In the genomic region with DNA sequence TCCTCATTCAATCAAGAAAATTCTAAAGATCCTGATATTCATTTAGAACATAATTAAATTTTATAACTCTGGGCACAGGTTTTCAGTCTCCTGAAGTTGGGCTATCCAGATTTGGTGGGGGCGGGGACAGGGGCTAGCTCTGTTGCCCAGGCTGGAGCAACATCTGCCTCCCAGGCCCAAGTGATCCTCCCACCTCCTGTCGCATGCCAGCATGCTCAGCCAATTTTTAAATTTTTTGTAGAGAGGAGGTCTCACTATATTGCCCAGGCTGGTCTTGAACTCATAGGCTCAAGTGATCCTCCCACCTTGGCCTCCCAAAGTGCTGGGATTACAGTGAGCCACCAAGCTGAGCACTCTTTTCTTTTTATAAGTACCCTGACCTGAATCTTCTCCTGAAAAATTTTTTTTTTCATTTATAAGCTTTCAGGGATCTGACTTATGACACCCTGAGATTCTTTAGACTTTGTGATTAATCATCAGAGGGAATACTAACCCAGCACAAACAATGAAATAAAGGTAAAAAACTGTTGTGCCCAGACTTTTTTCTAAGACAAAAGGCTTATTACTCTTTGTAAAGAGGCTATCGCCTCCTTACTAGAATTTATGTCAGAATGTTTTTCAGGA, we compare ENCODE assay signal across 8 cellular contexts.
DNase-seq lines count a peak whose midpoint lies in the region; ATAC-seq and TF ChIP-seq lines count a peak whose summit lies in the region.

No MANE protein-coding gene starts in this region.

- DNase-seq in NCI-H524 treated with DMSO at 0.1 percent for 48 hours (lab: John Stamatoyannopoulos, UW), result peak; percentile 23
- DNase-seq in body of pancreas, result no peak
- no peak for DNase-seq in NCI-H1694 (lab: John Stamatoyannopoulos, UW)
- no peak for DNase-seq in NCI-H510A (lab: John Stamatoyannopoulos, UW)
- DNase-seq in HuH-7.5 (ENCODE audit: low spot score), result no peak

- peak overlapping the region; percentile 77 to 93 (median 86) for H3K4me2 ChIP-seq in BLaER1 treated with 17β-estradiol and CSF1 and Interleukin-3, amounts not matched to agents 10 nM and 100 nM

- H3K27me3 ChIP-seq in BLaER1 treated with 17β-estradiol and CSF1 and Interleukin-3, amounts not matched to agents 10 nM and 100 nM, result no peaks in the 10 kb centered on the region
- H3K27me3 ChIP-seq in body of pancreas (no peaks in the 10 kb centered on the region), muscle layer of duodenum (ENCODE audit: low read depth, low read length) (no peaks in the 10 kb centered on the region)

- H3K9me3 ChIP-seq in BLaER1 treated with 17β-estradiol and CSF1 and Interleukin-3, amounts not matched to agents 10 nM and 100 nM (replicated peaks in 1 of 11), result no peaks in the 10 kb centered on the region
- H3K9me3 ChIP-seq in body of pancreas (no peaks in the 10 kb centered on the region), muscle layer of duodenum (ENCODE audit: control insufficient read depth in 1 of 2, low read length in 2 of 2) (no peaks in the 10 kb centered on the region)

- no peaks in the 10 kb centered on the region for H4K20me1 ChIP-seq in BLaER1 treated with 17β-estradiol and CSF1 and Interleukin-3, amounts not matched to agents 10 nM and 100 nM

- no peak for TF ChIP-seq POLR2A in body of pancreas (IDR thresholded peaks at IDR 0.05)

- intact Hi-C loops in body of pancreas (cut with DNase I), result no loop called here

- peak overlapping the region; percentile 28 to 60 (median 44); a peak in 16 of 20 replicates for H3K4me3 ChIP-seq in BLaER1 treated with 17β-estradiol and CSF1 and Interleukin-3, amounts not matched to agents 10 nM and 100 nM
- H3K4me3 ChIP-seq in body of pancreas (no peak overlapping the region), muscle layer of duodenum (ENCODE audit: low read depth in 1 of 2, low read length in 2 of 2) (peak overlapping the region; percentile 37 to 40)

- H3K9ac ChIP-seq in BLaER1 treated with 17β-estradiol and CSF1 and Interleukin-3, amounts not matched to agents 10 nM and 100 nM, result peak overlapping the region; percentile 69 to 80 (median 74)

- peaks cover 0 to 16% (median 10%) of the 10 kb centered on the region in 11 experiments; a peak in 14 of 22 replicates for H3K36me3 ChIP-seq in BLaER1 treated with 17β-estradiol and CSF1 and Interleukin-3, amounts not matched to agents 10 nM and 100 nM
- no peaks in the 10 kb centered on the region for H3K36me3 ChIP-seq in body of pancreas (replicated peaks in 1 of 2; ENCODE audit: insufficient read depth in 1 of 2, low read depth in 2 of 2)
- peaks cover 0 to 15% of the 10 kb centered on the region in 2 donors for H3K36me3 ChIP-seq in muscle layer of duodenum (ENCODE audit: control insufficient read depth in 1 of 2, insufficient read depth in 2 of 2, low read length in 2 of 2)

- 82 to 83% methylated on average over 3 of the region's 3 CpGs for WGBS in body of pancreas, 2 donors

- ATAC-seq in body of pancreas, result no peak
- no peak for ATAC-seq in GM18502 (IDR thresholded peaks at IDR 0.05; ENCODE audit: poor library complexity, unreplicated experiment)

- peak overlapping the region; percentile 68 to 91 (median 86); a peak in 21 of 22 replicates for H3K27ac ChIP-seq in BLaER1 treated with 17β-estradiol and CSF1 and Interleukin-3, amounts not matched to agents 10 nM and 100 nM
- peak overlapping the region; percentile 82 to 95 (median 84) for H3K27ac ChIP-seq in body of pancreas
- H3K27ac ChIP-seq in muscle layer of duodenum (ENCODE audit: low read length), result peak overlapping the region; percentile 98

- peaks cover 74 to 97% (median 81%) of the 10 kb centered on the region in 10 experiments for H3K4me1 ChIP-seq in BLaER1 treated with 17β-estradiol and CSF1 and Interleukin-3, amounts not matched to agents 10 nM and 100 nM
- peaks cover 70% of the 10 kb centered on the region for H3K4me1 ChIP-seq in body of pancreas
- H3K4me1 ChIP-seq in muscle layer of duodenum (ENCODE audit: control insufficient read depth in 1 of 2, insufficient read depth in 2 of 2, low read length in 2 of 2), result peaks cover 0 to 30% of the 10 kb centered on the region in 2 donors

- no peak for TF ChIP-seq CTCF in body of pancreas (IDR thresholded peaks at IDR 0.05)

Comparison
In these comparisons a context has a peak if more than half of its experiments do, and no peak if none do; other contexts are left out.
1. H3K4me3 ChIP-seq: peak in BLaER1 treated with 17β-estradiol and CSF1 and Interleukin-3, amounts not matched to agents 10 nM and 100 nM (10 of 10) and muscle layer of duodenum (2 of 2); none in body of pancreas (0 of 2).
2. Peak in every context shown above with its lines, with median percentiles within 50 percentile points of each other: H3K27ac ChIP-seq.